Comparison of ENCODE assay signal across 11 cellular contexts in genomic region chr9:92100237-92100911, GRCh38. TPM values are rescaled to one million over a fixed set of nuclear protein-coding genes. Genes with fewer than 3 reads are reported as not detected.
DNase-seq lines count a peak whose midpoint lies in the region; ATAC-seq, FAIRE-seq and TF ChIP-seq lines count a peak whose summit lies in the region.
"Had no signal": no experiment of that assay in that cellular context is flagged by ENCODE, and none has a peak within 500 bp of the region (broad histone marks: within the 10 kb centered on the region; RNA-seq: fewer than 3 reads in every experiment).

No MANE protein-coding gene starts in this region.

- H3K9me3 ChIP-seq in HUES6 (ENCODE audit: control insufficient read depth, insufficient read depth, low read depth, low read length) (0 out of 2 replicates have a peak, but pooled peaks cover under 1% of the 10 kb centered on the region), mammary epithelial cell (replicated peaks; ENCODE audit: insufficient read depth, low read length) (no peaks in the 10 kb centered on the region), HepG2 (ENCODE audit: low read length) (no peaks in the 10 kb centered on the region)
- H3K9me3 ChIP-seq: Peyer's patch had no signal

- CTCF ChIA-PET in BJ (lab: Yijun Ruan, JAX) (interaction anchor here (0.6 kb wide), 1 partner anchor 11 kb away, joined by 3 read pairs; no protein-coding TSS in a partner anchor), mammary epithelial cell (lab: Charles Lee; ENCODE audit: low non-redundant PET) (no interaction called here), HepG2 (lab: Yijun Ruan, JAX; ENCODE audit: low intra/inter-chr PET ratio, low total read pairs) (no interaction called here)

- no peak for TF ChIP-seq POLR2A in HepG2 (IDR thresholded peaks at IDR 0.05; ENCODE audit: insufficient read depth in 1 of 2, low read depth in 2 of 2, low read length in 2 of 2)
- no peak for TF ChIP-seq POLR2A in erythroblast (IDR thresholded peaks at IDR 0.05; ENCODE audit: low read length)

- no peak for TF ChIP-seq EP300 in HepG2 (IDR thresholded peaks at IDR 0.05; ENCODE audit: low read depth in 2 of 2, low read length in 2 of 2)
- TF ChIP-seq EP300 in HepG2 (CRISPR knock-in tag; IDR thresholded peaks at IDR 0.05; ENCODE audit: borderline replicate concordance), result no peak

- intact Hi-C loops in mammary epithelial cell (cut with micrococcal nuclease), result no loop called here
- intact Hi-C loops in HepG2 (cut with micrococcal nuclease; ENCODE audit: unreplicated experiment), result no loop called here

- H3K4me3 ChIP-seq in BJ (ENCODE audit: low read depth, low read length), result no peak overlapping the region
- H3K4me3 ChIP-seq in HUES6 (ENCODE audit: low read depth, low read length), result no peak overlapping the region
- no peak overlapping the region for H3K4me3 ChIP-seq in mammary epithelial cell (replicated peaks in 1 of 3; ENCODE audit: insufficient read depth in 1 of 3, low read depth in 2 of 3, low read length in 3 of 3)
- no peak overlapping the region for H3K4me3 ChIP-seq in HepG2 (replicated peaks in 1 of 3; ENCODE audit: insufficient read depth in 1 of 3, low read depth in 2 of 3, low read length in 3 of 3)
- H3K4me3 ChIP-seq: cardiac muscle cell, Peyer's patch had no signal

- ATAC-seq in HepG2, result peak; percentile 26; the same call in 1 of the 3 replicates
- no peak for ATAC-seq in HG03280 (IDR thresholded peaks at IDR 0.05; ENCODE audit: unreplicated experiment)
- ATAC-seq in GM18511 (IDR thresholded peaks at IDR 0.05; ENCODE audit: unreplicated experiment), result no peak

- WGBS in mammary epithelial cell (ENCODE audit: low coverage, missing lambda C conversion rate), result 18% methylated on average over 5 of the region's 5 CpGs
- WGBS in HepG2 (ENCODE audit: low lambda C conversion rate), result 96% methylated on average over 5 of the region's 5 CpGs

- in situ Hi-C loops in mammary epithelial cell (cut with MboI; ENCODE audit: low sequenced_read_pairs in 2 of 2) (no loop called here), HepG2 (cut with HindIII; ENCODE audit: extremely low pct_ligation_motif_present, low pct_unique_long_range_greater_than_20kb) (no loop called here)

- H4K20me1 ChIP-seq in mammary epithelial cell (ENCODE audit: insufficient read depth, low read length) (no peaks in the 10 kb centered on the region), HepG2 (ENCODE audit: insufficient read depth, low read length) (no peaks in the 10 kb centered on the region; the same call in 1 of the 2 replicates)

- H3K79me2 ChIP-seq in mammary epithelial cell (ENCODE audit: insufficient read depth, low read length) (peaks cover 54% of the 10 kb centered on the region), HepG2 (ENCODE audit: insufficient read depth, low read length) (no peaks in the 10 kb centered on the region)

- dilution Hi-C loops in mammary epithelial cell (cut with HindIII; ENCODE audit: low sequenced_read_pairs), result no loop called here

- POLR2A ChIA-PET in BJ (lab: Charles Lee), result interaction anchor here (0.5 kb wide), 1 partner anchor 570 kb away, joined by 16 read pairs; no protein-coding TSS in a partner anchor
- POLR2A ChIA-PET in HepG2 (lab: Yijun Ruan, JAX), result interaction anchor here (1.0 kb wide), 1 partner anchor 570 kb away, joined by 4 read pairs; the partner anchor contains the start of gene IPPK

- TF ChIP-seq RAD21 in HepG2 (CRISPR knock-in tag; IDR thresholded peaks at IDR 0.05), result no peak

- FAIRE-seq in HepG2 (lab: Jason Lieb, UNC), result no peak

- TF ChIP-seq CTCF in BJ (IDR thresholded peaks at IDR 0.05; ENCODE audit: insufficient read depth, low read depth, low read length) (no peak), mammary epithelial cell (conservative IDR thresholded peaks at IDR 0.05 in 1 of 2, IDR thresholded peaks at IDR 0.05 in 1 of 2; ENCODE audit: extremely low read depth in 1 of 2, insufficient read depth in 1 of 2, low read depth in 1 of 2, low read length in 2 of 2) (no peak), HepG2 (CRISPR knock-in tag; IDR thresholded peaks at IDR 0.05) (no peak)

- BruUV-seq in mammary epithelial cell (replicated peaks; lab: Mats Ljungman, UMichigan) (no TSS peak), HepG2 (replicated peaks; lab: Mats Ljungman, UMichigan) (no TSS peak)

- H3K36me3 ChIP-seq in BJ (ENCODE audit: control insufficient read depth, insufficient read depth, low read length), result peaks cover 2% of the 10 kb centered on the region; the same call in 1 of the 2 replicates
- peaks cover 22% of the 10 kb centered on the region for H3K36me3 ChIP-seq in HUES6 (ENCODE audit: control insufficient read depth, insufficient read depth, low read length)
- no peaks in the 10 kb centered on the region for H3K36me3 ChIP-seq in mammary epithelial cell (ENCODE audit: insufficient read depth, low read length)
- peaks cover 1 to 12% of the 10 kb centered on the region in 2 experiments; a peak in 2 of 5 replicates for H3K36me3 ChIP-seq in HepG2 (replicated peaks in 1 of 2; ENCODE audit: control insufficient read depth in 1 of 2, insufficient read depth in 2 of 2, low read length in 2 of 2)
- H3K36me3 ChIP-seq: cardiac muscle cell had no signal

- no peak overlapping the region for H2AFZ ChIP-seq in mammary epithelial cell (ENCODE audit: low read depth, low read length)
- no peak overlapping the region for H2AFZ ChIP-seq in HepG2 (ENCODE audit: low read length)

- H3K9ac ChIP-seq in HUES6 (ENCODE audit: low read length), result peak overlapping the region; percentile 49
- H3K9ac ChIP-seq in mammary epithelial cell (ENCODE audit: insufficient read depth, low read length), result no peak overlapping the region
- H3K9ac ChIP-seq in HepG2 (ENCODE audit: insufficient read depth, low read depth, low read length), result no peak overlapping the region

- peak overlapping the region; percentile 61 for H3K4me2 ChIP-seq in mammary epithelial cell (ENCODE audit: insufficient read depth, low read depth, low read length)
- H3K4me2 ChIP-seq in HepG2 (ENCODE audit: low read depth, low read length), result no peak overlapping the region

- H3K27me3 ChIP-seq in BJ (ENCODE audit: control insufficient read depth, insufficient read depth, low read length) (no peaks in the 10 kb centered on the region), HUES6 (ENCODE audit: control insufficient read depth, insufficient read depth, low read length) (no peaks in the 10 kb centered on the region), mammary epithelial cell (ENCODE audit: insufficient read depth, low read length) (no peaks in the 10 kb centered on the region), HepG2 (ENCODE audit: control insufficient read depth in 1 of 2, insufficient read depth in 2 of 2, low read length in 2 of 2) (no peaks in the 10 kb centered on the region)
- H3K27me3 ChIP-seq: cardiac muscle cell, Peyer's patch had no signal

- peak; percentile 36 for DNase-seq in BJ (ENCODE audit: low read depth)
- DNase-seq in mammary epithelial cell, result peak; percentile 87
- DNase-seq in HepG2 (ENCODE audit: low spot score), result no peak
- DNase-seq in erythroblast (lab: John Stamatoyannopoulos, UW), result no peak
- no peak for DNase-seq in activated T-cell treated with anti-CD3 and anti-CD28 coated beads, Interleukin-2, amount 50 U/mL, for 48 hours
- DNase-seq: activated CD4-positive, alpha-beta T cell treated with anti-CD3 and anti-CD28 coated beads, Interleukin-2, amount 50 U/mL, for 48 hours; Peyer's patch had no signal

- H3K27ac ChIP-seq in HUES6 (ENCODE audit: low read depth, low read length) (no peak overlapping the region; the same call in 1 of the 2 replicates), mammary epithelial cell (ENCODE audit: insufficient read depth, low read depth, low read length) (peak overlapping the region; percentile 57), HepG2 (ENCODE audit: extremely low read length, insufficient read depth, low read length) (no peak overlapping the region)
- H3K27ac ChIP-seq: cardiac muscle cell, Peyer's patch had no signal

- H3K4me1 ChIP-seq in HUES6 (ENCODE audit: control insufficient read depth, insufficient read depth, low read length) (peaks cover 25% of the 10 kb centered on the region), mammary epithelial cell (ENCODE audit: insufficient read depth, low read length) (peaks cover 21% of the 10 kb centered on the region), HepG2 (ENCODE audit: insufficient read depth, low read length) (no peaks in the 10 kb centered on the region)
- H3K4me1 ChIP-seq: Peyer's patch had no signal

TF ChIP-seq in HepG2, 621 proteins besides CTCF, POLR2A, EP300 and RAD21:
- TF ChIP-seq FOSL2 (CRISPR knock-in tag; IDR thresholded peaks at IDR 0.05) (peak; percentile 53), JARID2 (CRISPR knock-in tag; IDR thresholded peaks at IDR 0.05; ENCODE audit: insufficient replicate concordance) (no peak)

RNA-seq across cellular contexts. Expression of gene SPTLC1, which starts 14.8 kb away (rescaled TPM):
- 102 and 120 TPM in 2 replicates for polyA plus RNA-seq in BJ (2011; rRNA removed)
- 40.0 and 59.7 TPM in 2 replicates for polyA minus RNA-seq in BJ (2011; rRNA and poly(A)+ RNA removed)
- 100 to 1,000 TPM in 1 of 2 donors, 10 to 100 TPM in 1; 76.6 to 152 TPM for total RNA-seq in mammary epithelial cell
- 60.9 TPM for polyA plus RNA-seq in mammary epithelial cell
- polyA minus RNA-seq in mammary epithelial cell, result 82.1 TPM
- 44.4 and 72.5 TPM in 2 replicates for total RNA-seq in HepG2 (2016; rRNA removed; fragmentation: Illumina TruSeq; extraction: Trizol)
- 6.8 and 7.6 TPM in 2 replicates for total RNA-seq in HepG2 (2016; cell fraction: cytosol; rRNA removed; fragmentation: Illumina TruSeq; extraction: Trizol; ENCODE audit: low read depth)
- total RNA-seq in HepG2 (2016; cell fraction: insoluble cytoplasmic fraction; rRNA removed; fragmentation: Illumina TruSeq; extraction: Trizol), result 46.0 and 76.9 TPM in 2 replicates
- 15.0 and 16.7 TPM in 2 replicates for total RNA-seq in HepG2 (2016; cell fraction: membrane; rRNA removed; fragmentation: Illumina TruSeq; extraction: Trizol)
- 82.4 and 88.6 TPM in 2 replicates for total RNA-seq in HepG2 (2016; cell fraction: nucleus; rRNA removed; fragmentation: Illumina TruSeq; extraction: Trizol)
- 47.7 and 56.2 TPM in 2 replicates for polyA plus RNA-seq in HepG2 (2011; rRNA removed)
- 32.9 and 40.4 TPM in 2 replicates for polyA plus RNA-seq in HepG2 (2011; cell fraction: cytosol; rRNA removed)
- polyA plus RNA-seq in HepG2 (2011; cell fraction: nucleus; rRNA removed), result 28.2 and 31.0 TPM in 2 replicates
- 47.9 and 52.1 TPM in 2 replicates for polyA plus RNA-seq in HepG2 (2012)
- polyA plus RNA-seq in HepG2 (2016; cell fraction: cytosol; fragmentation: Illumina TruSeq; extraction: Trizol; ENCODE audit: low read depth), result 3.6 and 5.4 TPM in 2 replicates
- 35.3 and 36.1 TPM in 2 replicates for polyA plus RNA-seq in HepG2 (2016; cell fraction: insoluble cytoplasmic fraction; fragmentation: Illumina TruSeq; extraction: Trizol; ENCODE audit: low read depth)
- 7.1 and 8.1 TPM in 2 replicates for polyA plus RNA-seq in HepG2 (2016; cell fraction: membrane; fragmentation: Illumina TruSeq; extraction: Trizol; ENCODE audit: low read depth)
- 96.6 and 105 TPM in 2 replicates for polyA plus RNA-seq in HepG2 (2016; cell fraction: nucleus; fragmentation: Illumina TruSeq; extraction: Trizol; ENCODE audit: insufficient read depth, low read depth)
- 50.1 and 52.0 TPM in 2 replicates for polyA minus RNA-seq in HepG2 (2011; rRNA and poly(A)+ RNA removed; ENCODE audit: low replicate concordance)
- 41.7 and 44.7 TPM in 2 replicates for polyA minus RNA-seq in HepG2 (2011; cell fraction: cytosol; rRNA and poly(A)+ RNA removed)
- 76.3 and 80.4 TPM in 2 replicates for polyA minus RNA-seq in HepG2 (2011; cell fraction: nucleus; rRNA and poly(A)+ RNA removed)

Comparison
In these comparisons a context has a peak if more than half of its experiments do, and no peak if none do; other contexts are left out.
1. DNase-seq: peak in BJ (single experiment) and mammary epithelial cell (single experiment); none in HepG2 (single experiment), erythroblast (0 of 2) and activated T-cell treated with anti-CD3 and anti-CD28 coated beads, Interleukin-2, amount 50 U/mL, for 48 hours (0 of 2).